23 cellular contexts compared by ENCODE assay signal in the genomic region with DNA sequence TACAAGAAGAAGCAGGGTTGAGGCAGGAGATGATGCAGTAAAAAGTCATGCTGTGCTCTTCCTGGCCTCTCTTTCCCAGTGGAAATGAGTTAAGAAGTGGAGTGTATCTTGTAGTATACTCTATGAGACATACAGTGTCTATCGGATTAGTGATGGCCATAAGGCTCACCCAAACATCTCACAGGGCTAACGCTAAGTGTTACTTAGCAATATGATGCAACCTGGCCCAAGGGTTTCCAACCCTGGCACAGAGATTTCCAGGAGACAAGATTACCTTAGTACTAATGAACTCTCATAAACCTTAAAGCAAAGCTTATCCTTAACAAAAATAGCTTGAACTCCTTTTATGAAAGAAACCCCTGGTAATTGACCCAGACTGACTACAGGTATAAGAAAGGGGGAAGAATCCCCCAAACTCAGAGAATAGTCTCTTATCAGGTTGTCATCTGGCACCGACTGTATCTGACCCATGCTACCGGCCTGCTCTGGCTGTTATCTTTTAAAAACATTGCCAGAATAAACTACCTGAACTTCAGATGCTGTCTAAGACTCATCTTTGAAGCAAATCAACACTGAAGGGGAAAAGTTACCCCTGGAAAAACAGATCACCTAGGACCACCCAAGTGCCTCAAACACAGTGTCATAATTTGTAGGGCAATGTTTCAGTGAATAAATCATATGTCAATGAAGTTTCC.
"Had no signal": no experiment of that assay in that cellular context is flagged by ENCODE, and none has a peak within 500 bp of the region (broad histone marks: within the 10 kb centered on the region; RNA-seq: fewer than 3 reads in every experiment).

No MANE protein-coding gene starts in this region.

- H3K27ac Mint-ChIP-seq: naive thymus-derived CD4-positive, alpha-beta T cell; natural killer cell treated with Interleukin-12 subunit alpha and Interleukin-12 subunit beta and Interleukin-15 and Interleukin-18, amount 100 ng/mL, for 72 hours; progenitor cell of endocrine pancreas; stimulated activated memory B cell treated with anti-CD40 and anti-IgM and Interleukin-4, amounts not matched to agents 10 μg/mL and 1 μg/mL and 100 μg/mL, for 72 hours; stimulated activated naive CD8-positive, alpha-beta T cell treated with anti-CD3 and anti-CD28 coated beads, Interleukin-15, amount 100 ng/mL, for 72 hours; type B pancreatic cell had no signal

- H3K4me3 Mint-ChIP-seq: naive thymus-derived CD4-positive, alpha-beta T cell; natural killer cell treated with Interleukin-12 subunit alpha and Interleukin-12 subunit beta and Interleukin-15 and Interleukin-18, amount 100 ng/mL, for 72 hours; stimulated activated memory B cell treated with anti-CD40 and anti-IgM and Interleukin-4, amounts not matched to agents 10 μg/mL and 1 μg/mL and 100 μg/mL, for 72 hours; stimulated activated naive CD8-positive, alpha-beta T cell treated with anti-CD3 and anti-CD28 coated beads, Interleukin-15, amount 100 ng/mL, for 72 hours; type B pancreatic cell had no signal

- H3K27ac ChIP-seq: left ventricle myocardium inferior, ovary, right atrium auricular region, right lobe of liver, tibial nerve, uterus had no signal

- H3K4me3 ChIP-seq: left ventricle myocardium inferior, lung, mucosa of descending colon, ovary, right atrium auricular region, right lobe of liver, smooth muscle cell, tibial nerve, uterus had no signal

- H3K36me3 Mint-ChIP-seq: naive thymus-derived CD4-positive, alpha-beta T cell; natural killer cell treated with Interleukin-12 subunit alpha and Interleukin-12 subunit beta and Interleukin-15 and Interleukin-18, amount 100 ng/mL, for 72 hours; stimulated activated memory B cell treated with anti-CD40 and anti-IgM and Interleukin-4, amounts not matched to agents 10 μg/mL and 1 μg/mL and 100 μg/mL, for 72 hours; type B pancreatic cell had no signal

- ATAC-seq: mucosa of descending colon; naive thymus-derived CD4-positive, alpha-beta T cell; natural killer cell treated with Interleukin-12 subunit alpha and Interleukin-12 subunit beta and Interleukin-15 and Interleukin-18, amount 100 ng/mL, for 72 hours; right lobe of liver; stimulated activated memory B cell treated with anti-CD40 and anti-IgM and Interleukin-4, amounts not matched to agents 10 μg/mL and 1 μg/mL and 100 μg/mL, for 72 hours; stimulated activated naive CD8-positive, alpha-beta T cell treated with anti-CD3 and anti-CD28 coated beads, Interleukin-15, amount 100 ng/mL, for 72 hours had no signal

- H3K4me1 Mint-ChIP-seq: naive thymus-derived CD4-positive, alpha-beta T cell; stimulated activated memory B cell treated with anti-CD40 and anti-IgM and Interleukin-4, amounts not matched to agents 10 μg/mL and 1 μg/mL and 100 μg/mL, for 72 hours; stimulated activated naive CD8-positive, alpha-beta T cell treated with anti-CD3 and anti-CD28 coated beads, Interleukin-15, amount 100 ng/mL, for 72 hours had no signal

- H3K4me1 ChIP-seq: left ventricle myocardium inferior, right atrium auricular region, right lobe of liver, tibial nerve, uterus had no signal

- H3K27me3 Mint-ChIP-seq: naive thymus-derived CD4-positive, alpha-beta T cell; natural killer cell treated with Interleukin-12 subunit alpha and Interleukin-12 subunit beta and Interleukin-15 and Interleukin-18, amount 100 ng/mL, for 72 hours; progenitor cell of endocrine pancreas; stimulated activated memory B cell treated with anti-CD40 and anti-IgM and Interleukin-4, amounts not matched to agents 10 μg/mL and 1 μg/mL and 100 μg/mL, for 72 hours; stimulated activated naive CD8-positive, alpha-beta T cell treated with anti-CD3 and anti-CD28 coated beads, Interleukin-15, amount 100 ng/mL, for 72 hours had no signal

- H3K9me3 Mint-ChIP-seq: stimulated activated memory B cell treated with anti-CD40 and anti-IgM and Interleukin-4, amounts not matched to agents 10 μg/mL and 1 μg/mL and 100 μg/mL, for 72 hours; type B pancreatic cell had no signal

- H3K9me3 ChIP-seq: left ventricle myocardium inferior, mucosa of descending colon, ovary, right atrium auricular region, right lobe of liver, tibial nerve, uterus had no signal

- H3K4me2 ChIP-seq: smooth muscle cell had no signal

- DNase-seq: islet precursor cell; left ventricle myocardium inferior; midbrain; mucosa of descending colon; naive thymus-derived CD4-positive, alpha-beta T cell; ovary; right lobe of liver; stimulated activated CD4-positive, alpha-beta T cell treated with anti-CD3 and anti-CD28 coated beads, Interleukin-1b, Interleukin-23, amount 100 ng/mL, for 48 hours; stimulated activated CD4-positive, alpha-beta T cell treated with anti-CD3 and anti-CD28 coated beads, Interleukin-2, amount 100 ng/mL, for 48 hours; stimulated activated CD4-positive, alpha-beta T cell treated with anti-CD3 and anti-CD28 coated beads, Interleukin-4, amount 100 ng/mL, for 4 hours; stimulated activated CD8-positive, alpha-beta memory T cell treated with anti-CD3 and anti-CD28 coated beads, Interleukin-4, amount 100 ng/mL, for 48 hours; stimulated activated naive CD4-positive, alpha-beta T cell treated with Interleukin-2 at 50 U/mL for 16 hours; stimulated activated naive CD8-positive, alpha-beta T cell treated with anti-CD3 and anti-CD28 coated beads, Interleukin-15, amount 100 ng/mL, for 72 hours; substantia nigra; uterus had no signal

- H3K27me3 ChIP-seq: ovary, right atrium auricular region, right lobe of liver, tibial nerve, uterus had no signal

- H3K36me3 ChIP-seq: left ventricle myocardium inferior, ovary, right atrium auricular region, right lobe of liver, tibial nerve, uterus had no signal
